ENCODE assay signal across 8 cellular contexts in genomic region chr5:149552038-149552494, GRCh38. TPM values are rescaled to one million over a fixed set of nuclear protein-coding genes. Genes with fewer than 3 reads are reported as not detected.
DNase-seq lines count a peak whose midpoint lies in the region; ATAC-seq and TF ChIP-seq lines count a peak whose summit lies in the region.

No MANE protein-coding gene starts in this region.

- H3K4me3 ChIP-seq in HFF-Myc (replicated peaks; ENCODE audit: low read depth, low read length) (peak overlapping the region; percentile 99), iPS-11a (ENCODE audit: low read depth, low read length) (peak overlapping the region; percentile 98)

- in situ Hi-C loops in G401 (cut with HindIII; ENCODE audit: low sequenced_read_pairs): no loop called here

- H3K27ac Mint-ChIP-seq in activated T-helper 17 cell treated with anti-CD3 and anti-CD28 coated beads, Interleukin-2, amount 50 U/mL, for 72 hours: peak overlapping the region; percentile 100
- peak overlapping the region; percentile 99 for H3K27ac Mint-ChIP-seq in stimulated activated effector memory CD8-positive, alpha-beta T cell treated with anti-CD3 and anti-CD28 coated beads, Interleukin-12 subunit alpha, Interleukin-12 subunit beta, amount 100 ng/mL, for 72 hours

- no peaks in the 10 kb centered on the region for H3K27me3 Mint-ChIP-seq in activated T-helper 17 cell treated with anti-CD3 and anti-CD28 coated beads, Interleukin-2, amount 50 U/mL, for 72 hours

- no peaks in the 10 kb centered on the region for H3K9me3 Mint-ChIP-seq in activated T-helper 17 cell treated with anti-CD3 and anti-CD28 coated beads, Interleukin-2, amount 50 U/mL, for 72 hours
- no peaks in the 10 kb centered on the region for H3K9me3 Mint-ChIP-seq in stimulated activated effector memory CD8-positive, alpha-beta T cell treated with anti-CD3 and anti-CD28 coated beads, Interleukin-12 subunit alpha, Interleukin-12 subunit beta, amount 100 ng/mL, for 72 hours

- peaks cover 45% of the 10 kb centered on the region for H3K36me3 Mint-ChIP-seq in activated T-helper 17 cell treated with anti-CD3 and anti-CD28 coated beads, Interleukin-2, amount 50 U/mL, for 72 hours (ENCODE audit: low read depth)
- peaks cover 49% of the 10 kb centered on the region for H3K36me3 Mint-ChIP-seq in stimulated activated effector memory CD8-positive, alpha-beta T cell treated with anti-CD3 and anti-CD28 coated beads, Interleukin-12 subunit alpha, Interleukin-12 subunit beta, amount 100 ng/mL, for 72 hours

- TF ChIP-seq CTCF in HFF-Myc (IDR thresholded peaks at IDR 0.05; ENCODE audit: low read depth, low read length, missing control alignments): no peak

- no peak for ATAC-seq in activated T-helper 17 cell treated with anti-CD3 and anti-CD28 coated beads, Interleukin-2, amount 50 U/mL, for 72 hours (replicated peaks)
- no peak for ATAC-seq in stimulated activated effector memory CD8-positive, alpha-beta T cell treated with anti-CD3 and anti-CD28 coated beads, Interleukin-12 subunit alpha, Interleukin-12 subunit beta, amount 100 ng/mL, for 72 hours
- no peak for ATAC-seq in GM18907 (IDR thresholded peaks at IDR 0.05; ENCODE audit: unreplicated experiment)

- peaks cover 15% of the 10 kb centered on the region for H3K4me1 Mint-ChIP-seq in activated T-helper 17 cell treated with anti-CD3 and anti-CD28 coated beads, Interleukin-2, amount 50 U/mL, for 72 hours
- H3K4me1 Mint-ChIP-seq in stimulated activated effector memory CD8-positive, alpha-beta T cell treated with anti-CD3 and anti-CD28 coated beads, Interleukin-12 subunit alpha, Interleukin-12 subunit beta, amount 100 ng/mL, for 72 hours: peaks cover 19% of the 10 kb centered on the region

- DNase-seq in HFF-Myc (ENCODE audit: extremely low read depth, low read depth): no peak
- no peak for DNase-seq in stimulated activated effector memory CD8-positive, alpha-beta T cell treated with anti-CD3 and anti-CD28 coated beads, Interleukin-12 subunit alpha, Interleukin-12 subunit beta, amount 100 ng/mL, for 72 hours (ENCODE audit: low spot score in 2 of 2)
- DNase-seq in NCI-H1105 (lab: John Stamatoyannopoulos, UW): no peak
- DNase-seq in G401 (ENCODE audit: low spot score): no peak
- no peak for DNase-seq in NCI-H1417 treated with DMSO at 0.1 percent for 48 hours (lab: John Stamatoyannopoulos, UW)

- peak overlapping the region; percentile 100 for H3K4me3 Mint-ChIP-seq in activated T-helper 17 cell treated with anti-CD3 and anti-CD28 coated beads, Interleukin-2, amount 50 U/mL, for 72 hours
- peak overlapping the region; percentile 90 for H3K4me3 Mint-ChIP-seq in stimulated activated effector memory CD8-positive, alpha-beta T cell treated with anti-CD3 and anti-CD28 coated beads, Interleukin-12 subunit alpha, Interleukin-12 subunit beta, amount 100 ng/mL, for 72 hours

RNA-seq across cellular contexts. Expression of gene CSNK1A1, which starts 0.8 kb away (rescaled TPM):
- 100 to 1,000 TPM; 167 to 175 TPM for total RNA-seq in activated T-helper 17 cell treated with anti-CD3 and anti-CD28 coated beads, Interleukin-2, amount 50 U/mL, for 72 hours
- total RNA-seq in G401 (2014; rRNA removed; shearing (Covaris generic)): 230 and 259 TPM in 2 replicates

RNA-seq across cellular contexts. Expression of gene ARHGEF37, which starts 29.2 kb away (rescaled TPM):
- under 1 TPM; 0.06 to 0.64 TPM for total RNA-seq in activated T-helper 17 cell treated with anti-CD3 and anti-CD28 coated beads, Interleukin-2, amount 50 U/mL, for 72 hours
- not detected in 2 replicates for total RNA-seq in G401 (2014; rRNA removed; shearing (Covaris generic))
